ENCODE assay signal across 13 cellular contexts in the genomic region with DNA sequence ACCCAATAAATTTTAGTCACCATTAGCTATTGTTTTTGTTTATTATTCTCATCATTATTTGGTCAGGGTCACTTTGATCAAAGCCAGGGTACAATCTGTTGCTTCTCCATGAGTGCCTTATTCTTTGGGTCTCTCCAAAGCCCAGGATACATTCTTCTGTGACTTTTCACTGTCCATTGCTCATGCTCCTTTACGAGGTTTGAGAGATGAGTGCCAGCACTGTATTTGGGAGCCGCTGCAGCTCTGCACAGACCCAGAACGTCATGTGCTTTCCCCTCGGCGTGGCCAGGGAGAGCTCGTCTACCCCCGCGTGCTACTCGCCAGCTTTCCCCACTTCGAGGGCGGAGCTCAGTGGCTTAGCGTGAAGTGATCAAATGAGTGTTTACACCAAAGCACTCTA.
DNase-seq lines count a peak whose midpoint lies in the region; ATAC-seq and TF ChIP-seq lines count a peak whose summit lies in the region.
"Had no signal": no experiment of that assay in that cellular context is flagged by ENCODE, and none has a peak within 500 bp of the region (broad histone marks: within the 10 kb centered on the region; RNA-seq: fewer than 3 reads in every experiment).

No MANE protein-coding gene starts in this region.

- no peaks in the 10 kb centered on the region for H3K36me3 ChIP-seq in urinary bladder (ENCODE audit: insufficient read depth)

- WGBS in urinary bladder, result 25% methylated on average over 12 of the region's 12 CpGs

- H3K27me3 Mint-ChIP-seq in nephron (ENCODE audit: low read depth) (no peaks in the 10 kb centered on the region), T-helper 17 cell (peaks cover 43% of the 10 kb centered on the region)

- TF ChIP-seq CTCF in fibroblast of pulmonary artery (IDR thresholded peaks at IDR 0.05; ENCODE audit: low read length, missing control alignments) (no peak), nephron (IDR thresholded peaks at IDR 0.05; ENCODE audit: unreplicated experiment in 3 of 3) (no peak)

- H3K4me3 Mint-ChIP-seq in nephron (no peak overlapping the region), T-helper 17 cell (no peak overlapping the region)
- H3K4me3 Mint-ChIP-seq: activated T-helper 1 cell treated with anti-CD3 and anti-CD28 coated beads, Interleukin-12 subunit alpha, Interleukin-12 subunit beta, Interleukin-2, Interleukin-4 antibody, amounts not matched to agents 30 ng/mL and 10 ng/mL and 1 ng/mL, durations not matched to agents 14 hours and 24 hours and 36 hours had no signal

- no peaks in the 10 kb centered on the region for H3K4me1 ChIP-seq in urinary bladder (ENCODE audit: insufficient read depth)

- H3K27ac Mint-ChIP-seq in nephron, result peak overlapping the region; percentile 43 to 78 (median 65)
- no peak overlapping the region for H3K27ac Mint-ChIP-seq in T-helper 17 cell
- H3K27ac Mint-ChIP-seq: activated T-helper 1 cell treated with anti-CD3 and anti-CD28 coated beads, Interleukin-12 subunit alpha, Interleukin-12 subunit beta, Interleukin-2, Interleukin-4 antibody, amounts not matched to agents 30 ng/mL and 10 ng/mL and 1 ng/mL, durations not matched to agents 14 hours and 24 hours and 36 hours; stimulated activated naive CD8-positive, alpha-beta T cell treated with anti-CD3 and anti-CD28 coated beads, Interleukin-15, amount 100 ng/mL, for 72 hours had no signal

- H3K36me3 Mint-ChIP-seq in nephron (ENCODE audit: low read depth), result no peaks in the 10 kb centered on the region
- H3K36me3 Mint-ChIP-seq in T-helper 17 cell (ENCODE audit: low read depth), result no peaks in the 10 kb centered on the region

- H3K4me1 Mint-ChIP-seq in nephron, result peaks cover 44% of the 10 kb centered on the region
- H3K4me1 Mint-ChIP-seq in T-helper 17 cell, result peaks cover 6% of the 10 kb centered on the region

- no peaks in the 10 kb centered on the region for H3K9me3 ChIP-seq in T-helper 17 cell (ENCODE audit: control insufficient read depth, low read length, poor library complexity, severe bottlenecking)

- peak; percentile 14 for DNase-seq in NCI-H748 (lab: John Stamatoyannopoulos, UW; ENCODE audit: unreplicated experiment)
- no peak for DNase-seq in NCI-H748 treated with DMSO at 0.1 percent for 48 hours (lab: John Stamatoyannopoulos, UW)
- DNase-seq in fibroblast of pulmonary artery (ENCODE audit: low read depth), result peak; percentile 89
- no peak for DNase-seq in NCI-H226
- DNase-seq in T-helper 17 cell, result no peak
- DNase-seq: dermis blood vessel endothelial cell; NCI-H526; stimulated activated naive CD8-positive, alpha-beta T cell treated with anti-CD3 and anti-CD28 coated beads, Interleukin-15, amount 100 ng/mL, for 72 hours had no signal

- H3K9me3 Mint-ChIP-seq in nephron, result peaks cover 4% of the 10 kb centered on the region
- H3K9me3 Mint-ChIP-seq: activated T-helper 1 cell treated with anti-CD3 and anti-CD28 coated beads, Interleukin-12 subunit alpha, Interleukin-12 subunit beta, Interleukin-2, Interleukin-4 antibody, amounts not matched to agents 30 ng/mL and 10 ng/mL and 1 ng/mL, durations not matched to agents 14 hours and 24 hours and 36 hours had no signal

- H3K27ac ChIP-seq in urinary bladder (ENCODE audit: low read depth), result peak overlapping the region; percentile 65

- ATAC-seq in GM21447 (IDR thresholded peaks at IDR 0.05; ENCODE audit: unreplicated experiment) (no peak), T-helper 17 cell (no peak)
- ATAC-seq: K562; stimulated activated naive CD8-positive, alpha-beta T cell treated with anti-CD3 and anti-CD28 coated beads, Interleukin-15, amount 100 ng/mL, for 72 hours had no signal

- no peak overlapping the region for H3K4me3 ChIP-seq in fibroblast of pulmonary artery (replicated peaks; ENCODE audit: low read depth, low read length)
- H3K4me3 ChIP-seq in urinary bladder (ENCODE audit: low read depth, low read length), result no peak overlapping the region
- H3K4me3 ChIP-seq: K562 had no signal

Comparison
In these comparisons a context has a peak if more than half of its experiments do, and no peak if none do; other contexts are left out.
1. DNase-seq: peak in NCI-H748 (single experiment) and fibroblast of pulmonary artery (single experiment); none in NCI-H748 treated with DMSO at 0.1 percent for 48 hours (single experiment), NCI-H226 (single experiment) and T-helper 17 cell (0 of 3).